Comparison of ENCODE assay signal across 10 cellular contexts in the genomic region with DNA sequence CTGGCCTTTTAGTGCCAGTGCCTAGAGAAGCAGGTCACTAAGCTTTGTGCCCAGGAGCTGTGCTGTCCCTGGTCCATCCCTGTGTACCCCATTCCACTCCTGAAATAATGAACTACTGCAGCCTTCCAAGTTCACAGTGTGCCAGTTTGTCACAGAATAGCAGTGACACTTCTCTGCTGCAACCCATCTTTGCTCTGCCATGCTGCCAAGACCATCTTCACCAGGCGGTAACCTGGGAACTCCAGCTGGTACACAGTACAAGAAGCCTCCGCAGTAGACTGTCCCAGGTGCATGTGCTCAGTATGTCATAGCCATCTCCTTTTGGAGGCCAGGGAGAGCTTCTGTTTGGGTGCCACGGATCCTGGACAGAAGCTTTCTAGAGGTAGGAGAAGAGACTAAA.
DNase-seq lines count a peak whose midpoint lies in the region; ATAC-seq and TF ChIP-seq lines count a peak whose summit lies in the region.
"Had no signal": no experiment of that assay in that cellular context is flagged by ENCODE, and none has a peak within 500 bp of the region (broad histone marks: within the 10 kb centered on the region; RNA-seq: fewer than 3 reads in every experiment).

No MANE protein-coding gene starts in this region.

- ATAC-seq in RWPE2 (ENCODE audit: low read depth) (no peak), gastrocnemius medialis (peak; percentile 22 to 47)
- ATAC-seq: WTC11 had no signal

- intact Hi-C loops in Calu3 (cut with micrococcal nuclease; ENCODE audit: unreplicated experiment): no loop called here
- intact Hi-C loops in esophagus squamous epithelium (cut with DNase I): no loop called here
- intact Hi-C loops in gastrocnemius medialis (cut with DNase I; ENCODE audit: low total_unique reads): no loop called here

- DNase-seq in Calu3: no peak
- DNase-seq in RWPE2 (ENCODE audit: low spot score): no peak
- no peak for DNase-seq in esophagus squamous epithelium (lab: John Stamatoyannopoulos, UW)
- peak; percentile 64 to 75 for DNase-seq in gastrocnemius medialis
- DNase-seq in NCI-H2227 (lab: John Stamatoyannopoulos, UW; ENCODE audit: unreplicated experiment): no peak
- no peak for DNase-seq in effector memory CD4-positive, alpha-beta T cell
- DNase-seq in glutamatergic neuron: no peak
- no peak for DNase-seq in SHP77 treated with DMSO at 0.1 percent for 48 hours (lab: John Stamatoyannopoulos, UW)
- DNase-seq: NCI-H2081 had no signal

- H3K4me3 ChIP-seq in RWPE2 (ENCODE audit: severe bottlenecking) (no peak overlapping the region), esophagus squamous epithelium (no peak overlapping the region), gastrocnemius medialis (no peak overlapping the region)
- H3K4me3 ChIP-seq in effector memory CD4-positive, alpha-beta T cell (ENCODE audit: insufficient read depth, low read depth, low read length, poor library complexity, severe bottlenecking): no peak overlapping the region

- H3K27me3 Mint-ChIP-seq in Calu3 (ENCODE audit: unreplicated experiment) (no peaks in the 10 kb centered on the region), glutamatergic neuron (ENCODE audit: unreplicated experiment) (no peaks in the 10 kb centered on the region)

- H3K9me3 Mint-ChIP-seq in Calu3 (ENCODE audit: low read depth, unreplicated experiment) (no peaks in the 10 kb centered on the region), glutamatergic neuron (ENCODE audit: unreplicated experiment) (peaks cover 3% of the 10 kb centered on the region)
- H3K9me3 Mint-ChIP-seq: WTC11 had no signal

- H3K27me3 ChIP-seq in RWPE2 (ENCODE audit: insufficient read depth, poor library complexity, severe bottlenecking) (no peaks in the 10 kb centered on the region), esophagus squamous epithelium (no peaks in the 10 kb centered on the region), gastrocnemius medialis (no peaks in the 10 kb centered on the region)
- no peaks in the 10 kb centered on the region for H3K27me3 ChIP-seq in effector memory CD4-positive, alpha-beta T cell (replicated peaks; ENCODE audit: control insufficient read depth, insufficient read depth, low read length, poor library complexity, severe bottlenecking)

- H3K4me1 ChIP-seq in RWPE2 (ENCODE audit: insufficient read depth, poor library complexity, severe bottlenecking) (peaks cover 40% of the 10 kb centered on the region), esophagus squamous epithelium (peaks cover 48 to 98% (median 65%) of the 10 kb centered on the region in 3 donors), gastrocnemius medialis (peaks cover 68 to 81% of the 10 kb centered on the region in 2 donors)
- H3K4me1 ChIP-seq in effector memory CD4-positive, alpha-beta T cell (ENCODE audit: control insufficient read depth, insufficient read depth, low read length, poor library complexity, severe bottlenecking): peaks cover 51% of the 10 kb centered on the region

- H3K9me3 ChIP-seq in RWPE2 (ENCODE audit: severe bottlenecking) (no peaks in the 10 kb centered on the region), esophagus squamous epithelium (no peaks in the 10 kb centered on the region), gastrocnemius medialis (no peaks in the 10 kb centered on the region)
- no peaks in the 10 kb centered on the region for H3K9me3 ChIP-seq in effector memory CD4-positive, alpha-beta T cell (ENCODE audit: control insufficient read depth, low read length)

- no peak overlapping the region for H3K4me3 Mint-ChIP-seq in Calu3 (ENCODE audit: low read depth, unreplicated experiment)
- no peak overlapping the region for H3K4me3 Mint-ChIP-seq in glutamatergic neuron (ENCODE audit: unreplicated experiment)
- H3K4me3 Mint-ChIP-seq: WTC11 had no signal

- CTCF ChIA-PET in Calu3 (lab: Charles Lee): interaction anchor here (1.0 kb wide), 1 partner anchor 116 kb away, joined by 3 read pairs; no protein-coding TSS in a partner anchor

- H3K4me1 Mint-ChIP-seq in Calu3 (ENCODE audit: low read depth, unreplicated experiment) (peaks cover 53% of the 10 kb centered on the region), glutamatergic neuron (ENCODE audit: low read depth, unreplicated experiment) (no peaks in the 10 kb centered on the region)

- TF ChIP-seq CTCF in Calu3 (IDR thresholded peaks at IDR 0.05; ENCODE audit: unreplicated experiment) (no peak), RWPE2 (IDR thresholded peaks at IDR 0.05; ENCODE audit: poor library complexity, severe bottlenecking) (no peak), esophagus squamous epithelium (IDR thresholded peaks at IDR 0.05) (no peak), gastrocnemius medialis (IDR thresholded peaks at IDR 0.05 in 4 of 5, conservative IDR thresholded peaks at IDR 0.05 in 1 of 5) (no peak), glutamatergic neuron (IDR thresholded peaks at IDR 0.05; ENCODE audit: partially characterized antibody, unreplicated experiment) (no peak)

- WGBS in esophagus squamous epithelium, 2 donors: 86 to 100% methylated on average over 1 to 2 of the region's 3 CpGs

- BruUV-seq in Calu3 (replicated peaks; lab: Mats Ljungman, UMichigan): no TSS peak

- H3K36me3 Mint-ChIP-seq in Calu3 (ENCODE audit: insufficient read depth, unreplicated experiment) (peaks cover 19% of the 10 kb centered on the region), glutamatergic neuron (ENCODE audit: unreplicated experiment) (no peaks in the 10 kb centered on the region)

- in situ Hi-C loops in gastrocnemius medialis (cut with MboI; ENCODE audit: low sequenced_read_pairs in 4 of 4): no loop called here

- H3K27ac ChIP-seq in RWPE2 (ENCODE audit: poor library complexity, severe bottlenecking) (peak overlapping the region; percentile 54), esophagus squamous epithelium (peak overlapping the region; percentile 79 to 92 (median 89)), gastrocnemius medialis (peak overlapping the region; percentile 72 to 88 (median 82))
- no peak overlapping the region for H3K27ac ChIP-seq in effector memory CD4-positive, alpha-beta T cell (ENCODE audit: insufficient read depth, low read length, poor library complexity, severe bottlenecking)

- TF ChIP-seq POLR2A in esophagus squamous epithelium (IDR thresholded peaks at IDR 0.05): no peak
- no peak for TF ChIP-seq POLR2A in gastrocnemius medialis (IDR thresholded peaks at IDR 0.05)

- H3K27ac Mint-ChIP-seq in Calu3 (ENCODE audit: unreplicated experiment) (peak overlapping the region; percentile 99), glutamatergic neuron (ENCODE audit: unreplicated experiment) (no peak overlapping the region)
- H3K27ac Mint-ChIP-seq: WTC11 had no signal

- H3K36me3 ChIP-seq in RWPE2 (ENCODE audit: low read depth) (no peaks in the 10 kb centered on the region), esophagus squamous epithelium (peaks cover 0 to 15% (median 0%) of the 10 kb centered on the region in 3 donors), gastrocnemius medialis (no peaks in the 10 kb centered on the region)
- no peaks in the 10 kb centered on the region for H3K36me3 ChIP-seq in effector memory CD4-positive, alpha-beta T cell (ENCODE audit: control insufficient read depth, insufficient read depth, low read length)

Comparison
In these comparisons a context has a peak if more than half of its experiments do, and no peak if none do; other contexts are left out.
1. DNase-seq: peak in gastrocnemius medialis (2 of 2); none in Calu3 (single experiment), RWPE2 (single experiment), esophagus squamous epithelium (single experiment), NCI-H2227 (single experiment), effector memory CD4-positive, alpha-beta T cell (0 of 3), glutamatergic neuron (single experiment) and SHP77 treated with DMSO at 0.1 percent for 48 hours (single experiment).